23 cellular contexts compared by ENCODE assay signal in genomic region chrX:56969559-56969958, GRCh38.
"Had no signal": no experiment of that assay in that cellular context is flagged by ENCODE, and none has a peak within 500 bp of the region (broad histone marks: within the 10 kb centered on the region; RNA-seq: fewer than 3 reads in every experiment).

No MANE protein-coding gene starts in this region.

- H3K27ac Mint-ChIP-seq: memory B cell; natural killer cell; progenitor cell of endocrine pancreas; stimulated activated effector memory CD8-positive, alpha-beta T cell treated with anti-CD3 and anti-CD28 coated beads, Interleukin-12 subunit alpha, Interleukin-12 subunit beta, amount 100 ng/mL, for 72 hours had no signal

- H3K4me1 Mint-ChIP-seq: memory B cell; natural killer cell; stimulated activated effector memory CD8-positive, alpha-beta T cell treated with anti-CD3 and anti-CD28 coated beads, Interleukin-12 subunit alpha, Interleukin-12 subunit beta, amount 100 ng/mL, for 72 hours had no signal

- H3K4me3 Mint-ChIP-seq: memory B cell; natural killer cell; stimulated activated effector memory CD8-positive, alpha-beta T cell treated with anti-CD3 and anti-CD28 coated beads, Interleukin-12 subunit alpha, Interleukin-12 subunit beta, amount 100 ng/mL, for 72 hours had no signal

- H3K4me3 ChIP-seq: esophagus muscularis mucosa, lung, right atrium auricular region, smooth muscle cell, stomach, thyroid gland, vagina had no signal

- H3K9me3 Mint-ChIP-seq: memory B cell; natural killer cell; stimulated activated effector memory CD8-positive, alpha-beta T cell treated with anti-CD3 and anti-CD28 coated beads, Interleukin-12 subunit alpha, Interleukin-12 subunit beta, amount 100 ng/mL, for 72 hours had no signal

- FAIRE-seq: keratinocyte had no signal

- H3K27me3 Mint-ChIP-seq: memory B cell, progenitor cell of endocrine pancreas had no signal

- H3K36me3 Mint-ChIP-seq: natural killer cell; stimulated activated effector memory CD8-positive, alpha-beta T cell treated with anti-CD3 and anti-CD28 coated beads, Interleukin-12 subunit alpha, Interleukin-12 subunit beta, amount 100 ng/mL, for 72 hours had no signal

- ATAC-seq: left lobe of liver; natural killer cell; sciatic nerve; stimulated activated effector memory CD8-positive, alpha-beta T cell treated with anti-CD3 and anti-CD28 coated beads, Interleukin-12 subunit alpha, Interleukin-12 subunit beta, amount 100 ng/mL, for 72 hours had no signal

- H3K4me2 ChIP-seq: smooth muscle cell had no signal

- DNase-seq: cortex of kidney; foreskin melanocyte; head of caudate nucleus; natural killer cell; occipital lobe; stimulated activated CD4-positive, alpha-beta T cell treated with anti-CD3 and anti-CD28 coated beads, Interleukin-12 subunit alpha, Interleukin-12 subunit beta, amount 100 ng/mL, for 4 hours; stimulated activated CD4-positive, alpha-beta T cell treated with anti-CD3 and anti-CD28 coated beads, Interleukin-1b, Interleukin-23, amount 100 ng/mL, for 48 hours; stimulated activated CD4-positive, alpha-beta T cell treated with anti-CD3 and anti-CD28 coated beads, Interleukin-4, amount 100 ng/mL, for 1 hour; stimulated activated naive CD4-positive, alpha-beta T cell treated with Interleukin-2 at 50 U/mL for 16 hours; stomach; thyroid gland had no signal

- H3K27me3 ChIP-seq: esophagus muscularis mucosa, right atrium auricular region, stomach, thyroid gland, vagina had no signal

- H3K36me3 ChIP-seq: esophagus muscularis mucosa, thyroid gland, vagina had no signal

- H3K4me1 ChIP-seq: esophagus muscularis mucosa, parathyroid adenoma, right atrium auricular region, stomach, thyroid gland, vagina had no signal

- H3K27ac ChIP-seq: esophagus muscularis mucosa, parathyroid adenoma, right atrium auricular region, stomach, thyroid gland, vagina had no signal

- H3K9me3 ChIP-seq: esophagus muscularis mucosa, right atrium auricular region, stomach, thyroid gland, vagina had no signal
